9 cellular contexts compared by ENCODE assay signal in genomic region chr10:15200626-15201025, GRCh38. TPM values are rescaled to one million over a fixed set of nuclear protein-coding genes. Genes with fewer than 3 reads are reported as not detected.
A peak's percentile ranks its signal among the peaks of the same experiment; 100 is the strongest.
DNase-seq lines count a peak whose midpoint lies in the region; ATAC-seq and TF ChIP-seq lines count a peak whose summit lies in the region.
"Had no signal": no experiment of that assay in that cellular context is flagged by ENCODE, and none has a peak within 500 bp of the region (broad histone marks: within the 10 kb centered on the region; RNA-seq: fewer than 3 reads in every experiment).

No MANE protein-coding gene starts in this region.

- H3K36me3 ChIP-seq in H7 (replicated peaks; ENCODE audit: control insufficient read depth, insufficient read depth, low read length) = no peaks in the 10 kb centered on the region
- H3K36me3 ChIP-seq in Peyer's patch = no peaks in the 10 kb centered on the region
- no peaks in the 10 kb centered on the region for H3K36me3 ChIP-seq in vagina

- no peak for TF ChIP-seq CTCF in Peyer's patch (IDR thresholded peaks at IDR 0.05)
- TF ChIP-seq CTCF in vagina (IDR thresholded peaks at IDR 0.05) = no peak

- no peak for TF ChIP-seq POLR2A in Peyer's patch (IDR thresholded peaks at IDR 0.05)
- TF ChIP-seq POLR2A in vagina (IDR thresholded peaks at IDR 0.05) = no peak

- no peaks in the 10 kb centered on the region for H3K27me3 ChIP-seq in H7 (ENCODE audit: control insufficient read depth, insufficient read depth, low read length)
- H3K27me3 ChIP-seq in Peyer's patch = no peaks in the 10 kb centered on the region
- H3K27me3 ChIP-seq in vagina = no peaks in the 10 kb centered on the region

- H3K4me1 ChIP-seq in Peyer's patch (no peaks in the 10 kb centered on the region), vagina (no peaks in the 10 kb centered on the region)

- no peak overlapping the region for H3K4me3 ChIP-seq in H7 (ENCODE audit: insufficient read depth, low read depth, low read length)
- H3K4me3 ChIP-seq in Peyer's patch = no peak overlapping the region
- H3K4me3 ChIP-seq in vagina = no peak overlapping the region

- H3K9me3 ChIP-seq in Peyer's patch (no peaks in the 10 kb centered on the region), vagina (no peaks in the 10 kb centered on the region)

- H3K27ac ChIP-seq in Peyer's patch (no peak overlapping the region), vagina (no peak overlapping the region)

- intact Hi-C loops in vagina (cut with DNase I) = no loop called here

- DNase-seq in H7 (peak; percentile 46), fibroblast of the conjunctiva (ENCODE audit: low read depth) (peak; percentile 49), renal cortical epithelial cell (ENCODE audit: low read depth) (peak; percentile 97), NCI-H526 (lab: John Stamatoyannopoulos, UW) (no peak), NCI-H1417 (lab: John Stamatoyannopoulos, UW) (no peak), Peyer's patch (no peak), vagina (ENCODE audit: extremely low spot score in 2 of 2) (no peak)
- DNase-seq: glutamatergic neuron had no signal

- ATAC-seq in SK-N-SH treated with all-trans-retinoic acid at 6 μM for 48 hours = peak; percentile 74

TF ChIP-seq in SK-N-SH treated with all-trans-retinoic acid at 6 μM for 48 hours, 23 proteins besides CTCF, POLR2A, EP300 and RAD21:
- TF ChIP-seq ARNTL (CRISPR knock-in tag; IDR thresholded peaks at IDR 0.05; ENCODE audit: borderline replicate concordance, low read depth) = no peak
- TF ChIP-seq ZFP3 (CRISPR knock-in tag; IDR thresholded peaks at IDR 0.05) = 0 out of 2 replicates have a peak, but pooled peaks have one; percentile 67
- no peak for TF ChIP-seq PPARA (CRISPR knock-in tag; IDR thresholded peaks at IDR 0.05; ENCODE audit: borderline replicate concordance)
- no peak for TF ChIP-seq ESRRG (CRISPR knock-in tag; IDR thresholded peaks at IDR 0.05)
- TF ChIP-seq, protein P1, sequence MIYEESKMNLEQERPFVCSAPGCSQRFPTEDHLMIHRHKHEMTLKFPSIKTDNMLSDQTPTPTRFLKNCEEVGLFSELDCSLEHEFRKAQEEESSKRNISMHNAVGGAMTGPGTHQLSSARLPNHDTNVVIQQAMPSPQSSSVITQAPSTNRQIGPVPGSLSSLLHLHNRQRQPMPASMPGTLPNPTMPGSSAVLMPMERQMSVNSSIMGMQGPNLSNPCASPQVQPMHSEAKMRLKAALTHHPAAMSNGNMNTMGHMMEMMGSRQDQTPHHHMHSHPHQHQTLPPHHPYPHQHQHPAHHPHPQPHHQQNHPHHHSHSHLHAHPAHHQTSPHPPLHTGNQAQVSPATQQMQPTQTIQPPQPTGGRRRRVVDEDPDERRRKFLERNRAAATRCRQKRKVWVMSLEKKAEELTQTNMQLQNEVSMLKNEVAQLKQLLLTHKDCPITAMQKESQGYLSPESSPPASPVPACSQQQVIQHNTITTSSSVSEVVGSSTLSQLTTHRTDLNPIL (CRISPR knock-in tag; IDR thresholded peaks at IDR 0.05; ENCODE audit: low read depth) = peak; percentile 99
- TF ChIP-seq ZC3H10 (CRISPR knock-in tag; IDR thresholded peaks at IDR 0.05) = peak; percentile 75; the same call in 1 of the 2 replicates
- 0 out of 2 replicates have a peak, but pooled peaks have one; percentile 17 for TF ChIP-seq TOX (CRISPR knock-in tag; IDR thresholded peaks at IDR 0.05; ENCODE audit: borderline replicate concordance)
- TF ChIP-seq CSDC2 (CRISPR knock-in tag; IDR thresholded peaks at IDR 0.05) = no peak
- no peak for TF ChIP-seq ZNF565 (CRISPR knock-in tag; conservative IDR thresholded peaks at IDR 0.05; ENCODE audit: low read depth)
- no peak for TF ChIP-seq ZFP30 (CRISPR knock-in tag; IDR thresholded peaks at IDR 0.05)
- no peak; the same call in 1 of the 2 replicates for TF ChIP-seq TCF4 (CRISPR knock-in tag; IDR thresholded peaks at IDR 0.05; ENCODE audit: borderline replicate concordance)
- TF ChIP-seq ZNF70 (CRISPR knock-in tag; IDR thresholded peaks at IDR 0.05) = no peak
- peak; percentile 58; the same call in 1 of the 2 replicates for TF ChIP-seq GLIS3 (CRISPR knock-in tag; IDR thresholded peaks at IDR 0.05)
- TF ChIP-seq ISL1 (CRISPR knock-in tag; IDR thresholded peaks at IDR 0.05) = peak; percentile 90
- TF ChIP-seq, protein P2, sequence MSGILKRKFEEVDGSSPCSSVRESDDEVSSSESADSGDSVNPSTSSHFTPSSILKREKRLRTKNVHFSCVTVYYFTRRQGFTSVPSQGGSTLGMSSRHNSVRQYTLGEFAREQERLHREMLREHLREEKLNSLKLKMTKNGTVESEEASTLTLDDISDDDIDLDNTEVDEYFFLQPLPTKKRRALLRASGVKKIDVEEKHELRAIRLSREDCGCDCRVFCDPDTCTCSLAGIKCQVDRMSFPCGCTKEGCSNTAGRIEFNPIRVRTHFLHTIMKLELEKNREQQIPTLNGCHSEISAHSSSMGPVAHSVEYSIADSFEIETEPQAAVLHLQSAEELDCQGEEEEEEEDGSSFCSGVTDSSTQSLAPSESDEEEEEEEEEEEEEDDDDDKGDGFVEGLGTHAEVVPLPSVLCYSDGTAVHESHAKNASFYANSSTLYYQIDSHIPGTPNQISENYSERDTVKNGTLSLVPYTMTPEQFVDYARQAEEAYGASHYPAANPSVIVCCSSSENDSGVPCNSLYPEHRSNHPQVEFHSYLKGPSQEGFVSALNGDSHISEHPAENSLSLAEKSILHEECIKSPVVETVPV (CRISPR knock-in tag; IDR thresholded peaks at IDR 0.05) = 0 out of 2 replicates have a peak, but pooled peaks have one; percentile 49

RNA-seq across cellular contexts. Expression of gene NMT2, which starts 32.1 kb away (rescaled TPM):
- total RNA-seq in H7 (2014; rRNA removed; shearing (Covaris generic)) = 10.6 and 12.3 TPM in 2 replicates
- total RNA-seq in renal cortical epithelial cell (40.1 and 47.2 TPM in 2 replicates), Peyer's patch (10 to 100 TPM; 13.2 to 27.9 (median 20.8) TPM), vagina (15.2 TPM)

Comparison
In these comparisons a context has a peak if more than half of its experiments do, and no peak if none do; other contexts are left out.
1. DNase-seq: peak in H7 (single experiment), fibroblast of the conjunctiva (single experiment) and renal cortical epithelial cell (single experiment); none in NCI-H526 (0 of 2), NCI-H1417 (0 of 3), Peyer's patch (0 of 3) and vagina (0 of 2).